In genomic region chrX:30874851-30875250, GRCh38 we compare ENCODE assay signal across 21 cellular contexts. TPM values are rescaled to one million over a fixed set of nuclear protein-coding genes. Genes with fewer than 3 reads are reported as not detected.
DNase-seq lines count a peak whose midpoint lies in the region; FAIRE-seq and TF ChIP-seq lines count a peak whose summit lies in the region.
"Had no signal": no experiment of that assay in that cellular context is flagged by ENCODE, and none has a peak within 500 bp of the region (broad histone marks: within the 10 kb centered on the region; RNA-seq: fewer than 3 reads in every experiment).

No MANE protein-coding gene starts in this region.

- peaks cover 6% of the 10 kb centered on the region; the same call in 1 of the 2 replicates for H3K36me3 ChIP-seq in PC-9 (ENCODE audit: low read depth)
- H3K36me3 ChIP-seq in endothelial cell of umbilical vein (ENCODE audit: control insufficient read depth in 2 of 2, extremely low read depth in 1 of 2, insufficient read depth in 2 of 2, low read length in 2 of 2) = no peaks in the 10 kb centered on the region
- no peaks in the 10 kb centered on the region for H3K36me3 ChIP-seq in smooth muscle cell (ENCODE audit: low read depth)
- H3K36me3 ChIP-seq: SJSA1 had no signal

- H3K9me3 ChIP-seq in PC-9 (ENCODE audit: insufficient read depth, low read depth) (no peaks in the 10 kb centered on the region), endothelial cell of umbilical vein (replicated peaks; ENCODE audit: control insufficient read depth, insufficient read depth, low read length) (no peaks in the 10 kb centered on the region), smooth muscle cell (replicated peaks; ENCODE audit: low read depth) (no peaks in the 10 kb centered on the region)
- H3K9me3 ChIP-seq: BLaER1, SJSA1 had no signal

- H3K9me2 ChIP-seq in PC-9 (ENCODE audit: insufficient read depth) = no peaks in the 10 kb centered on the region

- 75% methylated on average over 3 of the region's 3 CpGs for WGBS in smooth muscle cell (ENCODE audit: low lambda C conversion rate)

- CTCF ChIA-PET in PC-9 (lab: Charles Lee) = no interaction called here
- CTCF ChIA-PET in endothelial cell of umbilical vein (lab: Charles Lee) = no interaction called here

- no peak for TF ChIP-seq POLR2A in endothelial cell of umbilical vein (IDR thresholded peaks at IDR 0.05; ENCODE audit: low read depth, low read length)
- no peak for TF ChIP-seq POLR2A in erythroblast (IDR thresholded peaks at IDR 0.05; ENCODE audit: low read length)

- H2AFZ ChIP-seq in PC-9 (no peak overlapping the region), endothelial cell of umbilical vein (ENCODE audit: low read depth, low read length) (no peak overlapping the region), smooth muscle cell (ENCODE audit: low read depth) (no peak overlapping the region)

- H3K27me3 ChIP-seq in PC-9 (ENCODE audit: insufficient read depth, low read depth) = no peaks in the 10 kb centered on the region
- H3K27me3 ChIP-seq in endothelial cell of umbilical vein (ENCODE audit: control insufficient read depth in 2 of 2, insufficient read depth in 2 of 2, low read length in 2 of 2) = no peaks in the 10 kb centered on the region
- no peaks in the 10 kb centered on the region for H3K27me3 ChIP-seq in smooth muscle cell (ENCODE audit: low read depth)
- H3K27me3 ChIP-seq: BLaER1, SJSA1 had no signal

- H3K4me2 ChIP-seq in PC-9 (peak overlapping the region; percentile 77), endothelial cell of umbilical vein (ENCODE audit: insufficient read depth, low read length) (no peak overlapping the region), smooth muscle cell (no peak overlapping the region)

- dilution Hi-C loops in endothelial cell of umbilical vein (cut with MboI; ENCODE audit: extremely low pct_ligation_motif_present, low sequenced_read_pairs) = no loop called here

- DNase-seq in NCI-H2171 treated with DMSO at 0.1 percent for 48 hours (lab: John Stamatoyannopoulos, UW) = peak; percentile 36
- no peak for DNase-seq in NCI-H2171 (lab: John Stamatoyannopoulos, UW)
- DNase-seq in PC-9 = no peak
- peak; percentile 1 for DNase-seq in endothelial cell of umbilical vein (ENCODE audit: low read depth, low spot score)
- no peak for DNase-seq in smooth muscle cell (lab: John Stamatoyannopoulos, UW; ENCODE audit: unreplicated experiment)
- DNase-seq in erythroblast (lab: John Stamatoyannopoulos, UW) = no peak
- DNase-seq in HK-2 (ENCODE audit: unreplicated experiment) = no peak
- no peak for DNase-seq in ureter (ENCODE audit: low spot score)
- DNase-seq: 8988T; CD8-positive, alpha-beta T cell; DND-41; GF-D8; GOT3; MM.1S; NCI-H187; NCI-H446; NCI-H748 treated with DMSO at 0.1 percent for 48 hours; OCI-M1 had no signal

- no peaks in the 10 kb centered on the region for H3K9me1 ChIP-seq in endothelial cell of umbilical vein (replicated peaks; ENCODE audit: control insufficient read depth, extremely low read depth, insufficient read depth, low read length)

- H3K4me1 ChIP-seq in PC-9 (replicated peaks; ENCODE audit: insufficient read depth) (peaks cover 46% of the 10 kb centered on the region), endothelial cell of umbilical vein (ENCODE audit: control insufficient read depth, extremely low read depth, insufficient read depth, low read length) (peaks cover 6% of the 10 kb centered on the region), smooth muscle cell (ENCODE audit: low read depth) (no peaks in the 10 kb centered on the region)
- H3K4me1 ChIP-seq: SJSA1 had no signal

- TF ChIP-seq CTCF in PC-9 (conservative IDR thresholded peaks at IDR 0.05) = no peak
- no peak for TF ChIP-seq CTCF in endothelial cell of umbilical vein (IDR thresholded peaks at IDR 0.05; ENCODE audit: extremely low read depth in 1 of 2, insufficient read depth in 1 of 2, low read depth in 1 of 2, low read length in 2 of 2)
- no peak for TF ChIP-seq CTCF in smooth muscle cell (IDR thresholded peaks at IDR 0.05; ENCODE audit: borderline replicate concordance, insufficient read depth, poor library complexity, severe bottlenecking)

- intact Hi-C loops in PC-9 (cut with micrococcal nuclease; ENCODE audit: unreplicated experiment) (no loop called here), endothelial cell of umbilical vein (cut with micrococcal nuclease) (no loop called here)

- H3K4me3 ChIP-seq in PC-9 (no peak overlapping the region), endothelial cell of umbilical vein (replicated peaks in 1 of 3; ENCODE audit: insufficient read depth in 1 of 3, low read depth in 1 of 3, low read length in 3 of 3) (no peak overlapping the region), smooth muscle cell (no peak overlapping the region)
- H3K4me3 ChIP-seq: BLaER1, SJSA1 had no signal

- H3F3A ChIP-seq in PC-9 (ENCODE audit: insufficient read depth, low read depth) = peaks cover 30% of the 10 kb centered on the region
- no peaks in the 10 kb centered on the region for H3F3A ChIP-seq in smooth muscle cell (ENCODE audit: low read depth)

- H3K79me2 ChIP-seq in PC-9 (ENCODE audit: low read depth) = peaks cover 77% of the 10 kb centered on the region
- H3K79me2 ChIP-seq in endothelial cell of umbilical vein (ENCODE audit: control insufficient read depth, insufficient read depth, low read length) = peaks cover 2% of the 10 kb centered on the region
- peaks cover 22% of the 10 kb centered on the region for H3K79me2 ChIP-seq in smooth muscle cell (ENCODE audit: low read depth)

- H4K20me1 ChIP-seq in PC-9 (ENCODE audit: insufficient read depth) (no peaks in the 10 kb centered on the region), endothelial cell of umbilical vein (replicated peaks; ENCODE audit: control insufficient read depth, extremely low read depth, insufficient read depth, low read length) (no peaks in the 10 kb centered on the region), smooth muscle cell (ENCODE audit: low read depth) (no peaks in the 10 kb centered on the region)
- H4K20me1 ChIP-seq: BLaER1 had no signal

- H3K9ac ChIP-seq in endothelial cell of umbilical vein (replicated peaks; ENCODE audit: extremely low read depth, insufficient read depth, low read length) (no peak overlapping the region), smooth muscle cell (ENCODE audit: low read depth) (no peak overlapping the region)
- H3K9ac ChIP-seq: BLaER1 had no signal

- no peak for FAIRE-seq in endothelial cell of umbilical vein (lab: Jason Lieb, UNC)
- FAIRE-seq: GM18507 had no signal

- POLR2A ChIA-PET in PC-9 (lab: Charles Lee; ENCODE audit: unreplicated experiment) (interaction anchor here (0.6 kb wide), 1 partner anchor 14 kb away, joined by 6 read pairs; no protein-coding TSS in a partner anchor), endothelial cell of umbilical vein (lab: Charles Lee) (no interaction called here)

- H3K27ac ChIP-seq in PC-9 (peak overlapping the region; percentile 95), endothelial cell of umbilical vein (ENCODE audit: insufficient read depth, low read depth, low read length) (no peak overlapping the region), smooth muscle cell (ENCODE audit: low read depth) (peak overlapping the region; percentile 91)
- H3K27ac ChIP-seq: BLaER1, SJSA1 had no signal

- BruUV-seq in PC-9 (replicated peaks; lab: Mats Ljungman, UMichigan) (no TSS peak), endothelial cell of umbilical vein (replicated peaks; lab: Mats Ljungman, UMichigan) (no TSS peak)

TF ChIP-seq in endothelial cell of umbilical vein, 7 proteins besides CTCF, POLR2A, EP300 and RAD21:
- TF ChIP-seq POLR2AphosphoS5 (IDR thresholded peaks at IDR 0.05; ENCODE audit: insufficient read depth, low read depth, low read length) = no peak
- TF ChIP-seq GATA2 (IDR thresholded peaks at IDR 0.05; ENCODE audit: insufficient read depth, insufficient read length, low read depth, low read length) = no peak
- TF ChIP-seq MAX (IDR thresholded peaks at IDR 0.05; ENCODE audit: insufficient read depth, insufficient read length) = no peak
- TF ChIP-seq FOS (IDR thresholded peaks at IDR 0.05; ENCODE audit: borderline replicate concordance, insufficient read depth, low read length) = no peak
- no peak for TF ChIP-seq EZH2 (IDR thresholded peaks at IDR 0.05; ENCODE audit: borderline replicate concordance, low read depth, low read length, severe bottlenecking)
- TF ChIP-seq MYC (IDR thresholded peaks at IDR 0.05; ENCODE audit: low read depth, low read length) = no peak
- TF ChIP-seq JUN (IDR thresholded peaks at IDR 0.05; ENCODE audit: borderline replicate concordance, insufficient read depth, insufficient read length, low read depth) = no peak

RNA-seq across cellular contexts. Expression of gene TAB3, which starts 14.2 kb away (rescaled TPM):
- total RNA-seq in PC-9 (2021) (46.7 and 50.8 TPM in 2 replicates), endothelial cell of umbilical vein (11.7 and 12.0 TPM in 2 replicates), smooth muscle cell (15.7 and 31.9 TPM in 2 replicates), ureter (27.6 TPM)
- polyA plus RNA-seq in endothelial cell of umbilical vein (10.6 and 11.5 TPM in 2 replicates), smooth muscle cell (4.8 and 6.2 TPM in 2 replicates)
- polyA plus RNA-seq in endothelial cell of umbilical vein (2011; cell fraction: cytosol; rRNA removed) = 7.2 and 8.5 TPM in 2 replicates
- 20.5 and 27.3 TPM in 2 replicates for polyA plus RNA-seq in endothelial cell of umbilical vein (2011; cell fraction: nucleus; rRNA removed)
- 11.3 and 14.7 TPM in 2 replicates for polyA plus RNA-seq in endothelial cell of umbilical vein (2012)
- 19.9 and 21.9 TPM in 2 replicates for polyA minus RNA-seq in endothelial cell of umbilical vein
- 16.9 TPM for polyA minus RNA-seq in endothelial cell of umbilical vein (2011; cell fraction: cytosol; rRNA and poly(A)+ RNA removed)
- 17.6 and 23.6 TPM in 2 replicates for polyA minus RNA-seq in endothelial cell of umbilical vein (2011; cell fraction: nucleus; rRNA and poly(A)+ RNA removed)

Comparison
In these comparisons a context has a peak if more than half of its experiments do, and no peak if none do; other contexts are left out.
1. DNase-seq: peak in NCI-H2171 treated with DMSO at 0.1 percent for 48 hours (single experiment) and endothelial cell of umbilical vein (single experiment); none in NCI-H2171 (single experiment), PC-9 (0 of 2), smooth muscle cell (single experiment), erythroblast (0 of 2), HK-2 (single experiment) and ureter (single experiment).